ENCODE assay signal across 1 cellular context in genomic region chr3:47378869-47379268, GRCh38.
TF ChIP-seq lines count a peak whose summit lies in the region.

No MANE protein-coding gene starts in this region.

TF ChIP-seq in WTC11, 78 proteins besides CTCF, POLR2A, EP300 and RAD21 (continued from another document):
- TF ChIP-seq ZNF532 (CRISPR knock-in tag; IDR thresholded peaks at IDR 0.05; ENCODE audit: borderline replicate concordance) (no peak), PRDM15 (CRISPR knock-in tag; IDR thresholded peaks at IDR 0.05) (no peak), SP1 (CRISPR knock-in tag; conservative IDR thresholded peaks at IDR 0.05) (no peak), NFYB (CRISPR knock-in tag; conservative IDR thresholded peaks at IDR 0.05; ENCODE audit: low read depth) (no peak), ZBTB21 (CRISPR knock-in tag; IDR thresholded peaks at IDR 0.05; ENCODE audit: borderline replicate concordance) (no peak), E2F4 (CRISPR knock-in tag; IDR thresholded peaks at IDR 0.05; ENCODE audit: borderline replicate concordance, low read depth) (no peak), MXD4 (CRISPR knock-in tag; IDR thresholded peaks at IDR 0.05; ENCODE audit: borderline replicate concordance) (no peak), NR3C1 (CRISPR knock-in tag; conservative IDR thresholded peaks at IDR 0.05; ENCODE audit: low read depth) (no peak), TEAD4 (CRISPR knock-in tag; IDR thresholded peaks at IDR 0.05) (no peak), IRF1 (CRISPR knock-in tag; IDR thresholded peaks at IDR 0.05) (no peak), PREB (CRISPR knock-in tag; IDR thresholded peaks at IDR 0.05; ENCODE audit: borderline replicate concordance) (no peak), PRRX2 (CRISPR knock-in tag; IDR thresholded peaks at IDR 0.05) (no peak), ZNF121 (CRISPR knock-in tag; IDR thresholded peaks at IDR 0.05) (no peak), ZNF425 (CRISPR knock-in tag; conservative IDR thresholded peaks at IDR 0.05) (no peak), USF2 (CRISPR knock-in tag; IDR thresholded peaks at IDR 0.05) (no peak), CREM (CRISPR knock-in tag; IDR thresholded peaks at IDR 0.05) (no peak)
